ENCODE assay signal across 30 cellular contexts in the genomic region with DNA sequence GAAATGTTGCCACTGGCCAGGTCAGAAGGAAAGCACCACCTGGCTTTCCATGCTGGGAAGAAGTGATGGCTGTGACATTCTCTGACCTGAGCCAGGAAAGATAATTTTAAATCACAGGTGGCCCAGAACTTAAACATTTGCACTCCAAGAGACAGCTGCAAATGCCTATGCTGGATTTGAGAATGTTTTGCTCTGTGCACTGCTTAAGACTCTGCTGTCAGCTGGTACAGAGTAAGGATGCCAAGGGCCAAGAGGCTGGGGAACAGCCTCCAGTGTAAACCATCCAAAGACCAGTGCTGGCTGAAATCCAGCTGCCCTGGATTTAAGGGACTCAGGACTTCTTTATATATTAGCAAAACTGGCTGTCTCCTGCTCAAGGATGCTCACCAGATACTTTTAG. TPM values are rescaled to one million over a fixed set of nuclear protein-coding genes. Genes with fewer than 3 reads are reported as not detected.
DNase-seq lines count a peak whose midpoint lies in the region; ATAC-seq and TF ChIP-seq lines count a peak whose summit lies in the region.
"Had no signal": no experiment of that assay in that cellular context is flagged by ENCODE, and none has a peak within 500 bp of the region (broad histone marks: within the 10 kb centered on the region; RNA-seq: fewer than 3 reads in every experiment).

No MANE protein-coding gene starts in this region.

- no peak overlapping the region for H3K4me2 ChIP-seq in osteoblast (ENCODE audit: insufficient read depth, low read length)

- H3K4me1 ChIP-seq in osteoblast (ENCODE audit: insufficient read depth, low read length) = peaks cover 29% of the 10 kb centered on the region

- H3K9me3 ChIP-seq in osteoblast (ENCODE audit: low read depth, low read length) = no peaks in the 10 kb centered on the region
- H3K9me3 ChIP-seq: left ventricle myocardium inferior, pancreas, right atrium auricular region had no signal

- DNase-seq in NCI-H82 (lab: John Stamatoyannopoulos, UW) = peak; percentile 36
- no peak for DNase-seq in NCI-H82 treated with DMSO at 0.1 percent for 48 hours (lab: John Stamatoyannopoulos, UW; ENCODE audit: unreplicated experiment)
- DNase-seq in epithelial cell of prostate (ENCODE audit: low read depth, low spot score) = no peak
- peak; percentile 83 for DNase-seq in osteoblast (ENCODE audit: insufficient read length, low spot score, missing footprints)
- peak; percentile 43 for DNase-seq in ureter (ENCODE audit: low spot score)
- DNase-seq in Right ventricle myocardium inferior (ENCODE audit: missing footprints) = no peak
- DNase-seq: 8988T; activated effector memory CD4-positive, alpha-beta T cell treated with Interleukin-2 at 50 U/mL for 16 hours; activated naive CD8-positive, alpha-beta T cell treated with anti-CD3 and anti-CD28 coated beads for 36 hours; activated T-cell treated with anti-CD3 and anti-CD28 coated beads for 4 hours; caudate nucleus; CD4-positive, alpha-beta T cell; EL; hypothalamus; left ventricle myocardium inferior; natural killer cell; NCI-H146; pancreas; stimulated activated CD4-positive, alpha-beta T cell treated with anti-CD3 and anti-CD28 coated beads, Interleukin-4, amount 100 ng/mL, for 4 hours; substantia nigra; T-helper 2 cell had no signal

- H3K36me3 ChIP-seq in osteoblast (ENCODE audit: insufficient read depth, low read length) = peaks cover 5% of the 10 kb centered on the region
- H3K36me3 ChIP-seq: left ventricle myocardium inferior, pancreas, right atrium auricular region had no signal

- peak overlapping the region; percentile 76 for H3K27ac ChIP-seq in epithelial cell of prostate
- H3K27ac ChIP-seq in osteoblast (ENCODE audit: low read depth, low read length) = no peak overlapping the region
- H3K27ac ChIP-seq: left ventricle myocardium inferior, pancreas, right atrium auricular region had no signal

- no peaks in the 10 kb centered on the region for H4K20me1 ChIP-seq in osteoblast (ENCODE audit: insufficient read depth, low read length)

- no peaks in the 10 kb centered on the region for H3K27me3 ChIP-seq in osteoblast (ENCODE audit: insufficient read depth, low read length)

- TF ChIP-seq CTCF in osteoblast (IDR thresholded peaks at IDR 0.05; ENCODE audit: extremely low read depth, low read depth, low read length) = no peak

- H3K4me3 ChIP-seq in osteoblast (ENCODE audit: insufficient read depth, low read length) = no peak overlapping the region
- H3K4me3 ChIP-seq: GM12878, GM23338, pancreas, right atrium auricular region had no signal

- no peak for ATAC-seq in GM21526 (IDR thresholded peaks at IDR 0.05; ENCODE audit: low FRiP score, unreplicated experiment)
- ATAC-seq in Right ventricle myocardium inferior = no peak
- no peak for ATAC-seq in HG03521 (IDR thresholded peaks at IDR 0.05; ENCODE audit: unreplicated experiment)
- ATAC-seq: GM12878; GM23338; natural killer cell; pancreas; stimulated activated memory B cell treated with anti-CD40 and anti-IgM and Interleukin-4, amounts not matched to agents 10 μg/mL and 1 μg/mL and 100 μg/mL, for 72 hours had no signal

- intact Hi-C loops in Right ventricle myocardium inferior (cut with DNase I) = no loop called here

- H2AFZ ChIP-seq in osteoblast (ENCODE audit: low read length) = no peak overlapping the region
- H2AFZ ChIP-seq: GM23338 had no signal

- peaks cover 23% of the 10 kb centered on the region for H3K79me2 ChIP-seq in osteoblast (ENCODE audit: insufficient read depth, low read length)

RNA-seq across cellular contexts. Expression of a gene that starts 3.9 kb away (rescaled TPM):
- total RNA-seq in osteoblast (3.3 and 5.6 TPM in 2 replicates), ureter (41.7 TPM), Right ventricle myocardium inferior (0.16 TPM)
- total RNA-seq: activated naive CD8-positive, alpha-beta T cell treated with anti-CD3 and anti-CD28 coated beads for 36 hours; CD4-positive, alpha-beta T cell; fibroblast of lung; GM12878; GM23338; natural killer cell had no signal

RNA-seq across cellular contexts. Expression of a gene that starts 10.8 kb away (rescaled TPM):
- total RNA-seq in osteoblast = 0.36 and 0.59 TPM in 2 replicates
- total RNA-seq in ureter = 19.8 TPM
- total RNA-seq in Right ventricle myocardium inferior = not detected
- total RNA-seq: activated naive CD8-positive, alpha-beta T cell treated with anti-CD3 and anti-CD28 coated beads for 36 hours; CD4-positive, alpha-beta T cell; fibroblast of lung; GM12878; GM23338; natural killer cell; NCI-H460 had no signal

RNA-seq across cellular contexts. Expression of a gene that starts 16.8 kb away (rescaled TPM):
- total RNA-seq in osteoblast (not detected in 2 replicates), ureter (4.4 TPM), Right ventricle myocardium inferior (not detected)
- total RNA-seq: activated naive CD8-positive, alpha-beta T cell treated with anti-CD3 and anti-CD28 coated beads for 36 hours; CD4-positive, alpha-beta T cell; fibroblast of lung; GM12878; GM23338; left ventricle myocardium inferior; LHCN-M2; natural killer cell; pancreas; right atrium auricular region had no signal

RNA-seq across cellular contexts. Expression of a gene that starts 18.0 kb away (rescaled TPM):
- total RNA-seq in osteoblast (0.36 and 1.2 TPM in 2 replicates), ureter (22.4 TPM), Right ventricle myocardium inferior (not detected)
- total RNA-seq: activated naive CD8-positive, alpha-beta T cell treated with anti-CD3 and anti-CD28 coated beads for 36 hours; CD4-positive, alpha-beta T cell; fibroblast of lung; GM12878; GM23338; left ventricle myocardium inferior; LHCN-M2; natural killer cell; NCI-H460 had no signal

RNA-seq across cellular contexts. Expression of a gene that starts 23.7 kb away (rescaled TPM):
- total RNA-seq in osteoblast (1.1 and 2.1 TPM in 2 replicates), ureter (28.2 TPM), Right ventricle myocardium inferior (0.30 TPM)
- total RNA-seq: activated naive CD8-positive, alpha-beta T cell treated with anti-CD3 and anti-CD28 coated beads for 36 hours; CD4-positive, alpha-beta T cell; fibroblast of lung; GM12878; GM23338; left ventricle myocardium inferior; LHCN-M2; natural killer cell; NCI-H460; right atrium auricular region had no signal

Comparison
In these comparisons a context has a peak if more than half of its experiments do, and no peak if none do; other contexts are left out.
1. DNase-seq: peak in NCI-H82 (single experiment), osteoblast (single experiment) and ureter (single experiment); none in NCI-H82 treated with DMSO at 0.1 percent for 48 hours (single experiment), epithelial cell of prostate (single experiment) and Right ventricle myocardium inferior (single experiment).
2. RNA of a gene that starts 10.8 kb away (total RNA-seq): 19.8 TPM in ureter (single experiment); 0.36 to 0.59 TPM in osteoblast and not detected in Right ventricle myocardium inferior (single experiment); every median in the first group is over 10 times any median in the second.